ENCODE assay signal across 2 cellular contexts in the genomic region with DNA sequence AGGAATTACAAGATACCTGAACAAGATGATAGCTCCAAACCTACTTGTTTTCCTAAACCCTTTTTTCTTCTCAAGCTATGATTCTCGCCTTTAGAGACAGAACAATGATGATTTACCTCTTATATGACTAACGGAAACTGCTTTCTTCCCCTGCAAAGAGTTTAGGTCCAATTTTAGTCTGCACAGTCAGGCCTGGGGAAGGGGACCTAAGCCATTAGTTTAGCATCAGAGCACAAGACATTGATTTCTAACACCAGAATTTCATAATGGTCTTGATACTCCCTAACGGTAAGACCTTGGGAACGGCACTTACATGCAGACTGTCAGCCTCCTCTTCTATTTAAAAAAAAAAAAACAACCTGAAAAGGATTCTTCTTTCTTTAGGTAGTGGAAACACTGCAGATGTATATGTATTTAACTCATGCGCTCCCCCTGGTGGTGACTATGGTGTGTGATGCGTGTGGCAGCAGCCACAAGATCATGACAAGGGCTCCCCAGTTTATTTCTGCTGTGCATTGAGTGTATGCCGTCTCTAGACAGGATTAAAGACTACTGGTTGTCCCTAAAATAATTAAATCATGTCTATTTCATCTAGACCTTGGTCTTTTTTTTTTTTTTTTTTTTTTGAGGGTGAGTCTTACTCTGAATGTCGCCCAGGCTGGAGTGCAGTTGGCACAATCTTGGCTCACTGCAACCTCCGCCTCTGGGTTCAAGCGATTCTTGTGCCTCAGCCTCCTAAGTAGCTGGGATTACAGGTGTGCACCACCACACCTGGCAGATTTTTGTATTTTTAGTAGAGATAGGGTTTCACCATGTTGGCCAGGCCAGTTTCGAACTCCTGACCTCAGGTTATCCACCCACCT.
TF ChIP-seq lines count a peak whose summit lies in the region.

No MANE protein-coding gene starts in this region.

TF ChIP-seq in HCT116, 20 proteins besides CTCF, POLR2A, EP300 and RAD21:
- TF ChIP-seq SP1 (IDR thresholded peaks at IDR 0.05; ENCODE audit: low read depth), result no peak
- TF ChIP-seq, protein P1, sequence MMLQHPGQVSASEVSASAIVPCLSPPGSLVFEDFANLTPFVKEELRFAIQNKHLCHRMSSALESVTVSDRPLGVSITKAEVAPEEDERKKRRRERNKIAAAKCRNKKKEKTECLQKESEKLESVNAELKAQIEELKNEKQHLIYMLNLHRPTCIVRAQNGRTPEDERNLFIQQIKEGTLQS (IDR thresholded peaks at IDR 0.05), result no peak
- TF ChIP-seq ELF1 (IDR thresholded peaks at IDR 0.05; ENCODE audit: borderline replicate concordance, low read depth), result no peak
- TF ChIP-seq, protein P2, sequence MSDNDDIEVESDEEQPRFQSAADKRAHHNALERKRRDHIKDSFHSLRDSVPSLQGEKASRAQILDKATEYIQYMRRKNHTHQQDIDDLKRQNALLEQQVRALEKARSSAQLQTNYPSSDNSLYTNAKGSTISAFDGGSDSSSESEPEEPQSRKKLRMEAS (IDR thresholded peaks at IDR 0.05), result no peak
- TF ChIP-seq YY1 (IDR thresholded peaks at IDR 0.05; ENCODE audit: extremely low read depth, insufficient replicate concordance, low read depth, low read length), result no peak
- no peak for TF ChIP-seq EZH2phosphoT487 (IDR thresholded peaks at IDR 0.05; ENCODE audit: borderline replicate concordance)
- no peak for TF ChIP-seq CEBPB (IDR thresholded peaks at IDR 0.05; ENCODE audit: low read depth)
- no peak for TF ChIP-seq ZNF274 (IDR thresholded peaks at IDR 0.05; ENCODE audit: low read depth, low read length)
- no peak for TF ChIP-seq JUND (IDR thresholded peaks at IDR 0.05)
- TF ChIP-seq FOSL1 (IDR thresholded peaks at IDR 0.05; ENCODE audit: low read depth), result no peak
- TF ChIP-seq, protein P3, sequence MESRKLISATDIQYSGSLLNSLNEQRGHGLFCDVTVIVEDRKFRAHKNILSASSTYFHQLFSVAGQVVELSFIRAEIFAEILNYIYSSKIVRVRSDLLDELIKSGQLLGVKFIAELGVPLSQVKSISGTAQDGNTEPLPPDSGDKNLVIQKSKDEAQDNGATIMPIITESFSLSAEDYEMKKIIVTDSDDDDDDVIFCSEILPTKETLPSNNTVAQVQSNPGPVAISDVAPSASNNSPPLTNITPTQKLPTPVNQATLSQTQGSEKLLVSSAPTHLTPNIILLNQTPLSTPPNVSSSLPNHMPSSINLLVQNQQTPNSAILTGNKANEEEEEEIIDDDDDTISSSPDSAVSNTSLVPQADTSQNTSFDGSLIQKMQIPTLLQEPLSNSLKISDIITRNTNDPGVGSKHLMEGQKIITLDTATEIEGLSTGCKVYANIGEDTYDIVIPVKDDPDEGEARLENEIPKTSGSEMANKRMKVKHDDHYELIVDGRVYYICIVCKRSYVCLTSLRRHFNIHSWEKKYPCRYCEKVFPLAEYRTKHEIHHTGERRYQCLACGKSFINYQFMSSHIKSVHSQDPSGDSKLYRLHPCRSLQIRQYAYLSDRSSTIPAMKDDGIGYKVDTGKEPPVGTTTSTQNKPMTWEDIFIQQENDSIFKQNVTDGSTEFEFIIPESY (IDR thresholded peaks at IDR 0.05; ENCODE audit: extremely low read depth, insufficient replicate concordance, low read length), result no peak
- no peak for TF ChIP-seq SRF (IDR thresholded peaks at IDR 0.05; ENCODE audit: low read depth)
- no peak for TF ChIP-seq EZH2 (IDR thresholded peaks at IDR 0.05)
- TF ChIP-seq POLR2AphosphoS5 (IDR thresholded peaks at IDR 0.05; ENCODE audit: low read depth, low read length), result no peak
- TF ChIP-seq EGR1 (IDR thresholded peaks at IDR 0.05; ENCODE audit: low read depth), result no peak

TF ChIP-seq in HepG2, 621 proteins besides CTCF, POLR2A, EP300 and RAD21:
- TF ChIP-seq KAT2B (IDR thresholded peaks at IDR 0.05; ENCODE audit: borderline replicate concordance, low read depth, low read length), result no peak
- no peak for TF ChIP-seq ZBTB20 (CRISPR knock-in tag; IDR thresholded peaks at IDR 0.05; ENCODE audit: borderline replicate concordance, low read depth)
- TF ChIP-seq NRL (CRISPR knock-in tag; IDR thresholded peaks at IDR 0.05; ENCODE audit: borderline replicate concordance), result no peak
- TF ChIP-seq STAG1 (CRISPR knock-in tag; IDR thresholded peaks at IDR 0.05), result peak; percentile 69
- no peak for TF ChIP-seq BRCA1 (CRISPR knock-in tag; IDR thresholded peaks at IDR 0.05)
- peak; percentile 96 for TF ChIP-seq SMC3 (IDR thresholded peaks at IDR 0.05; ENCODE audit: low read length)
- no peak for TF ChIP-seq HDAC1 (CRISPR knock-in tag; IDR thresholded peaks at IDR 0.05)
- TF ChIP-seq, protein P4, sequence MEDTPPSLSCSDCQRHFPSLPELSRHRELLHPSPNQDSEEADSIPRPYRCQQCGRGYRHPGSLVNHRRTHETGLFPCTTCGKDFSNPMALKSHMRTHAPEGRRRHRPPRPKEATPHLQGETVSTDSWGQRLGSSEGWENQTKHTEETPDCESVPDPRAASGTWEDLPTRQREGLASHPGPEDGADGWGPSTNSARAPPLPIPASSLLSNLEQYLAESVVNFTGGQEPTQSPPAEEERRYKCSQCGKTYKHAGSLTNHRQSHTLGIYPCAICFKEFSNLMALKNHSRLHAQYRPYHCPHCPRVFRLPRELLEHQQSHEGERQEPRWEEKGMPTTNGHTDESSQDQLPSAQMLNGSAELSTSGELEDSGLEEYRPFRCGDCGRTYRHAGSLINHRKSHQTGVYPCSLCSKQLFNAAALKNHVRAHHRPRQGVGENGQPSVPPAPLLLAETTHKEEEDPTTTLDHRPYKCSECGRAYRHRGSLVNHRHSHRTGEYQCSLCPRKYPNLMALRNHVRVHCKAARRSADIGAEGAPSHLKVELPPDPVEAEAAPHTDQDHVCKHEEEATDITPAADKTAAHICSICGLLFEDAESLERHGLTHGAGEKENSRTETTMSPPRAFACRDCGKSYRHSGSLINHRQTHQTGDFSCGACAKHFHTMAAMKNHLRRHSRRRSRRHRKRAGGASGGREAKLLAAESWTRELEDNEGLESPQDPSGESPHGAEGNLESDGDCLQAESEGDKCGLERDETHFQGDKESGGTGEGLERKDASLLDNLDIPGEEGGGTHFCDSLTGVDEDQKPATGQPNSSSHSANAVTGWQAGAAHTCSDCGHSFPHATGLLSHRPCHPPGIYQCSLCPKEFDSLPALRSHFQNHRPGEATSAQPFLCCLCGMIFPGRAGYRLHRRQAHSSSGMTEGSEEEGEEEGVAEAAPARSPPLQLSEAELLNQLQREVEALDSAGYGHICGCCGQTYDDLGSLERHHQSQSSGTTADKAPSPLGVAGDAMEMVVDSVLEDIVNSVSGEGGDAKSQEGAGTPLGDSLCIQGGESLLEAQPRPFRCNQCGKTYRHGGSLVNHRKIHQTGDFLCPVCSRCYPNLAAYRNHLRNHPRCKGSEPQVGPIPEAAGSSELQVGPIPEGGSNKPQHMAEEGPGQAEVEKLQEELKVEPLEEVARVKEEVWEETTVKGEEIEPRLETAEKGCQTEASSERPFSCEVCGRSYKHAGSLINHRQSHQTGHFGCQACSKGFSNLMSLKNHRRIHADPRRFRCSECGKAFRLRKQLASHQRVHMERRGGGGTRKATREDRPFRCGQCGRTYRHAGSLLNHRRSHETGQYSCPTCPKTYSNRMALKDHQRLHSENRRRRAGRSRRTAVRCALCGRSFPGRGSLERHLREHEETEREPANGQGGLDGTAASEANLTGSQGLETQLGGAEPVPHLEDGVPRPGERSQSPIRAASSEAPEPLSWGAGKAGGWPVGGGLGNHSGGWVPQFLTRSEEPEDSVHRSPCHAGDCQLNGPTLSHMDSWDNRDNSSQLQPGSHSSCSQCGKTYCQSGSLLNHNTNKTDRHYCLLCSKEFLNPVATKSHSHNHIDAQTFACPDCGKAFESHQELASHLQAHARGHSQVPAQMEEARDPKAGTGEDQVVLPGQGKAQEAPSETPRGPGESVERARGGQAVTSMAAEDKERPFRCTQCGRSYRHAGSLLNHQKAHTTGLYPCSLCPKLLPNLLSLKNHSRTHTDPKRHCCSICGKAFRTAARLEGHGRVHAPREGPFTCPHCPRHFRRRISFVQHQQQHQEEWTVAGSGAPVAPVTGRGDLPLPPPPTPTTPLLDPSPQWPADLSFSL (CRISPR knock-in tag; IDR thresholded peaks at IDR 0.05), result no peak
- TF ChIP-seq, protein P5, sequence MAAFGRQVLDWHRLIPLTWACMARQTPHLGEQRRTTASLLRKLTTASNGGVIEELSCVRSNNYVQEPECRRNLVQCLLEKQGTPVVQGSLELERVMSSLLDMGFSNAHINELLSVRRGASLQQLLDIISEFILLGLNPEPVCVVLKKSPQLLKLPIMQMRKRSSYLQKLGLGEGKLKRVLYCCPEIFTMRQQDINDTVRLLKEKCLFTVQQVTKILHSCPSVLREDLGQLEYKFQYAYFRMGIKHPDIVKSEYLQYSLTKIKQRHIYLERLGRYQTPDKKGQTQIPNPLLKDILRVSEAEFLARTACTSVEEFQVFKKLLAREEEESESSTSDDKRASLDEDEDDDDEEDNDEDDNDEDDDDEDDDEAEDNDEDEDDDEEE (CRISPR knock-in tag; IDR thresholded peaks at IDR 0.05), result no peak
- TF ChIP-seq CREB1 (IDR thresholded peaks at IDR 0.05), result no peak
- 0 out of 2 replicates have a peak, but pooled peaks have one; percentile 35 for TF ChIP-seq CREB1 (CRISPR knock-in tag; IDR thresholded peaks at IDR 0.05)
